ENCODE assay signal across 10 cellular contexts in the genomic region with DNA sequence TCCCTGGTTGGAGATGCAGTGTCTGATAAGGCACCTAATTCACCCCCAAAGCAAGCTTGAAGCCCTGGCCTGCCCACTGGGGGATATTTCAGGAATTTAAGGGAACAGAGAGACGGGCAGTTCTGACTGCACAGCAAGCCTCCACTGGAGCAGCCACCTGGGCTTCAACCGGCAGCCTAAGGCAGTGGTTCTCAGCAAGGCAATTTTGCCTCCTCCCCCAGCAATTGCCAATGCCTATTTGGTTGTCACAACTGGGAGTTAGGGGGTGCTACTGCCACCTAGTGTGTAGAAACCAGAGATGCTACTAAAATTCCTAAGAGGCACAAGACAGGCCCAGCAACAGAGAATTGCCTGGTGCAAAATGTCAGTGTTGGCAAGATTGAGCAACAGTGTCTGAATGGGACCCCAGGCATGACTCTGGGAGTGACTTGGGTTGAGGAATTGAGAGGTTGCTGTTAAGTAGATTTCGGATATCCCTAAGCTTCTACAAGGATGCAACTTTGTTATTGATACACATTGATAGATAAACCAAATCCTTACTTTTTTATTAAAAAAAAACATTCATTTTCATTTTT. TPM values are rescaled to one million over a fixed set of nuclear protein-coding genes. Genes with fewer than 3 reads are reported as not detected.
DNase-seq lines count a peak whose midpoint lies in the region; ATAC-seq and TF ChIP-seq lines count a peak whose summit lies in the region.
"Had no signal": no experiment of that assay in that cellular context is flagged by ENCODE, and none has a peak within 500 bp of the region (broad histone marks: within the 10 kb centered on the region; RNA-seq: fewer than 3 reads in every experiment).

No MANE protein-coding gene starts in this region.

- no peaks in the 10 kb centered on the region for H3K79me2 ChIP-seq in SK-N-SH (ENCODE audit: insufficient read depth)
- H3K79me2 ChIP-seq in trophoblast cell (ENCODE audit: control insufficient read depth, insufficient read depth, low read length, poor library complexity), result no peaks in the 10 kb centered on the region

- H2AFZ ChIP-seq in SK-N-SH (ENCODE audit: low read depth) (no peak overlapping the region), trophoblast cell (ENCODE audit: insufficient read depth, low read length, poor library complexity) (no peak overlapping the region)

- no peaks in the 10 kb centered on the region; a peak in 2 of 4 replicates for H3K4me1 ChIP-seq in SK-N-SH (ENCODE audit: control insufficient read depth in 1 of 2, insufficient read depth in 2 of 2, low read depth in 1 of 2, low read length in 1 of 2)
- H3K4me1 ChIP-seq in trophoblast cell (ENCODE audit: control insufficient read depth in 1 of 2, insufficient read depth in 2 of 2, low read length in 2 of 2), result peaks cover 4 to 5% of the 10 kb centered on the region in 2 experiments

- H2BK120ac ChIP-seq in trophoblast cell (ENCODE audit: insufficient read depth, low read length, poor library complexity), result no peak overlapping the region

- TF ChIP-seq CTCF in SK-N-SH (IDR thresholded peaks at IDR 0.05), result peak; percentile 20

- H3K27me3 ChIP-seq in SK-N-SH (ENCODE audit: insufficient read depth), result no peaks in the 10 kb centered on the region
- H3K27me3 ChIP-seq in trophoblast cell (ENCODE audit: insufficient read depth, low read length), result no peaks in the 10 kb centered on the region

- no peak overlapping the region for H2BK12ac ChIP-seq in trophoblast cell (ENCODE audit: low read length)

- H2BK5ac ChIP-seq in trophoblast cell (ENCODE audit: low read depth, low read length, poor library complexity), result no peak overlapping the region

- H3K9ac ChIP-seq in SK-N-SH (no peak overlapping the region), trophoblast cell (ENCODE audit: low read length) (no peak overlapping the region)

- H3K9me2 ChIP-seq in SK-N-SH, result no peaks in the 10 kb centered on the region

- no peak overlapping the region for H3K23ac ChIP-seq in trophoblast cell (ENCODE audit: low read length)

- no peaks in the 10 kb centered on the region for H3F3A ChIP-seq in SK-N-SH (replicated peaks; ENCODE audit: insufficient read depth)

- no peak overlapping the region for H4K91ac ChIP-seq in trophoblast cell (ENCODE audit: low read depth, low read length)

- H4K20me1 ChIP-seq in SK-N-SH (ENCODE audit: insufficient read depth), result no peaks in the 10 kb centered on the region

- no peak overlapping the region for H2AK5ac ChIP-seq in trophoblast cell (ENCODE audit: low read length)

- H3K27ac ChIP-seq in SK-N-SH (ENCODE audit: low read depth in 2 of 2, low read length in 1 of 2) (no peak overlapping the region), trophoblast cell (ENCODE audit: low read depth, low read length) (no peak overlapping the region)
- H3K27ac ChIP-seq: C4-2B had no signal

- no peak overlapping the region for H3K4me2 ChIP-seq in SK-N-SH
- H3K4me2 ChIP-seq in trophoblast cell (ENCODE audit: low read length), result no peak overlapping the region

- no peak overlapping the region; a peak in 1 of 4 replicates for H3K4me3 ChIP-seq in SK-N-SH (ENCODE audit: low read depth in 2 of 2, low read length in 1 of 2)
- H3K4me3 ChIP-seq in trophoblast cell (ENCODE audit: low read depth, low read length), result no peak overlapping the region

- CTCF ChIA-PET in SK-N-SH (lab: Yijun Ruan, JAX), result interaction anchor here (1.2 to 1.4 kb wide), 2 partner anchors 11 to 330 kb away, joined by 3 to 4 read pairs; no protein-coding TSS in a partner anchor

- no peak overlapping the region for H3K18ac ChIP-seq in trophoblast cell (ENCODE audit: low read length)

- ATAC-seq in SK-N-SH treated with all-trans-retinoic acid at 6 μM for 48 hours, result no peak
- ATAC-seq: left ventricle myocardium superior had no signal

- POLR2A ChIA-PET in SK-N-SH (lab: Yijun Ruan, JAX), result no interaction called here

- WGBS in SK-N-SH (ENCODE audit: low lambda C conversion rate), result 56% methylated on average over 2 of the region's 3 CpGs
- no CpG with 5 or more reads among the region's 3 CpGs for WGBS in trophoblast cell (ENCODE audit: extremely low coverage, insufficient coverage, insufficient read length)

- H3K14ac ChIP-seq in trophoblast cell (ENCODE audit: low read length), result no peak overlapping the region

- peak; percentile 34; the same call in 1 of the 2 replicates for TF ChIP-seq RAD21 in SK-N-SH (IDR thresholded peaks at IDR 0.05; ENCODE audit: low read length)

- H3K36me3 ChIP-seq in SK-N-SH (replicated peaks in 1 of 2; ENCODE audit: control insufficient read depth in 1 of 2, insufficient read depth in 2 of 2, low read length in 1 of 2) (no peaks in the 10 kb centered on the region), trophoblast cell (ENCODE audit: control insufficient read depth in 1 of 2, insufficient read depth in 2 of 2, low read length in 2 of 2) (peaks cover 26 to 32% of the 10 kb centered on the region in 2 experiments)

- TF ChIP-seq EP300 in SK-N-SH (IDR thresholded peaks at IDR 0.05; ENCODE audit: borderline replicate concordance in 1 of 2, low read depth in 1 of 2, low read length in 1 of 2), result no peak

- no peaks in the 10 kb centered on the region for H3K79me1 ChIP-seq in trophoblast cell (ENCODE audit: low read length)

- DNase-seq in SK-N-SH (peak; percentile 46), LoVo (ENCODE audit: low spot score) (peak; percentile 16), dermis blood vessel endothelial cell (peak; percentile 47), trophoblast cell (peak; percentile 37 to 67), globus pallidus (ENCODE audit: low spot score) (no peak), NCI-H2081 treated with DMSO at 0.1 percent for 48 hours (lab: John Stamatoyannopoulos, UW) (no peak), COR-L47 (lab: John Stamatoyannopoulos, UW) (no peak)
- DNase-seq: left ventricle myocardium superior had no signal

- H4K12ac ChIP-seq in trophoblast cell (ENCODE audit: low read depth, low read length), result no peak overlapping the region

- H3K9me3 ChIP-seq in SK-N-SH (no peaks in the 10 kb centered on the region), trophoblast cell (ENCODE audit: insufficient read depth, low read depth, low read length) (peaks cover 11% of the 10 kb centered on the region)

- H3K4ac ChIP-seq in trophoblast cell (ENCODE audit: low read depth, low read length), result no peak overlapping the region

- no peak overlapping the region for H4K8ac ChIP-seq in trophoblast cell (ENCODE audit: low read depth, low read length)

TF ChIP-seq in SK-N-SH, 30 proteins besides CTCF, POLR2A, EP300 and RAD21 (continues in another document):
- no peak for TF ChIP-seq JUND (IDR thresholded peaks at IDR 0.05)
- no peak for TF ChIP-seq POLR2AphosphoS5 (IDR thresholded peaks at IDR 0.05; ENCODE audit: low read depth, low read length)
- no peak for TF ChIP-seq RFX5 (IDR thresholded peaks at IDR 0.05; ENCODE audit: low read length)
- TF ChIP-seq TEAD4 (IDR thresholded peaks at IDR 0.05; ENCODE audit: borderline replicate concordance, insufficient read depth), result no peak
- TF ChIP-seq FOXM1 (IDR thresholded peaks at IDR 0.05; ENCODE audit: low read depth), result no peak
- no peak for TF ChIP-seq ELF1 (IDR thresholded peaks at IDR 0.05)
- TF ChIP-seq, protein P1, sequence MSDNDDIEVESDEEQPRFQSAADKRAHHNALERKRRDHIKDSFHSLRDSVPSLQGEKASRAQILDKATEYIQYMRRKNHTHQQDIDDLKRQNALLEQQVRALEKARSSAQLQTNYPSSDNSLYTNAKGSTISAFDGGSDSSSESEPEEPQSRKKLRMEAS (IDR thresholded peaks at IDR 0.05; ENCODE audit: low read depth), result no peak
- no peak for TF ChIP-seq TCF12 (IDR thresholded peaks at IDR 0.05)
- no peak for TF ChIP-seq MEF2A (IDR thresholded peaks at IDR 0.05; ENCODE audit: borderline replicate concordance, low read depth)
- TF ChIP-seq, protein P2, sequence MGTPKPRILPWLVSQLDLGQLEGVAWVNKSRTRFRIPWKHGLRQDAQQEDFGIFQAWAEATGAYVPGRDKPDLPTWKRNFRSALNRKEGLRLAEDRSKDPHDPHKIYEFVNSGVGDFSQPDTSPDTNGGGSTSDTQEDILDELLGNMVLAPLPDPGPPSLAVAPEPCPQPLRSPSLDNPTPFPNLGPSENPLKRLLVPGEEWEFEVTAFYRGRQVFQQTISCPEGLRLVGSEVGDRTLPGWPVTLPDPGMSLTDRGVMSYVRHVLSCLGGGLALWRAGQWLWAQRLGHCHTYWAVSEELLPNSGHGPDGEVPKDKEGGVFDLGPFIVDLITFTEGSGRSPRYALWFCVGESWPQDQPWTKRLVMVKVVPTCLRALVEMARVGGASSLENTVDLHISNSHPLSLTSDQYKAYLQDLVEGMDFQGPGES (IDR thresholded peaks at IDR 0.05; ENCODE audit: low read depth, low read length), result no peak

TF ChIP-seq in SK-N-SH treated with all-trans-retinoic acid at 6 μM for 48 hours, 23 proteins besides CTCF, POLR2A, EP300 and RAD21:
- no peak for TF ChIP-seq PPARA (CRISPR knock-in tag; IDR thresholded peaks at IDR 0.05; ENCODE audit: borderline replicate concordance)

RNA-seq across cellular contexts. Expression of a gene that starts 58.7 kb away (rescaled TPM):
- 98.3 and 114 TPM in 2 replicates for polyA plus RNA-seq in SK-N-SH (2012; rRNA removed)
- 116 and 135 TPM in 2 replicates for polyA plus RNA-seq in SK-N-SH (2012; cell fraction: cytosol; rRNA removed)
- polyA plus RNA-seq in SK-N-SH (2012; cell fraction: nucleus; rRNA removed), result 40.0 and 57.4 TPM in 2 replicates
- 335 and 345 TPM in 2 replicates for total RNA-seq in dermis blood vessel endothelial cell
- polyA plus RNA-seq in trophoblast cell (2013), result 578 and 615 TPM in 2 replicates

Comparison
In these comparisons a context has a peak if more than half of its experiments do, and no peak if none do; other contexts are left out.
1. DNase-seq: peak in SK-N-SH (single experiment), LoVo (single experiment), dermis blood vessel endothelial cell (single experiment) and trophoblast cell (2 of 2); none in globus pallidus (single experiment), NCI-H2081 treated with DMSO at 0.1 percent for 48 hours (single experiment) and COR-L47 (single experiment).